17 cellular contexts compared by ENCODE assay signal in genomic region chr7:152074673-152075072, GRCh38.
"Had no signal": no experiment of that assay in that cellular context is flagged by ENCODE, and none has a peak within 500 bp of the region (broad histone marks: within the 10 kb centered on the region; RNA-seq: fewer than 3 reads in every experiment).

No MANE protein-coding gene starts in this region.

- H3K27ac ChIP-seq: epithelial cell of prostate, prostate gland, thoracic aorta had no signal

- H3K9me3 Mint-ChIP-seq: dendritic cell treated with granulocyte-macrophage colony-stimulating factor and Interleukin-4, amounts not matched to agents 40 ng/mL and 50 ng/mL, for 4 days had no signal

- H3K4me3 ChIP-seq: prostate gland, thoracic aorta had no signal

- H3K36me3 ChIP-seq: prostate gland, thoracic aorta had no signal

- H3K9me3 ChIP-seq: prostate gland, thoracic aorta had no signal

- ATAC-seq: left lobe of liver; natural killer cell treated with Interleukin-12 subunit alpha and Interleukin-12 subunit beta and Interleukin-15 and Interleukin-18, amount 100 ng/mL, for 72 hours; right cardiac atrium had no signal

- H3K27ac Mint-ChIP-seq: activated naive CD8-positive, alpha-beta T cell treated with anti-CD3 and anti-CD28 coated beads for 36 hours; dendritic cell treated with granulocyte-macrophage colony-stimulating factor and Interleukin-4, amounts not matched to agents 40 ng/mL and 50 ng/mL, for 4 days; natural killer cell treated with Interleukin-12 subunit alpha and Interleukin-12 subunit beta and Interleukin-15 and Interleukin-18, amount 100 ng/mL, for 72 hours had no signal

- H3K27me3 Mint-ChIP-seq: activated naive CD8-positive, alpha-beta T cell treated with anti-CD3 and anti-CD28 coated beads for 36 hours; dendritic cell treated with granulocyte-macrophage colony-stimulating factor and Interleukin-4, amounts not matched to agents 40 ng/mL and 50 ng/mL, for 4 days; natural killer cell treated with Interleukin-12 subunit alpha and Interleukin-12 subunit beta and Interleukin-15 and Interleukin-18, amount 100 ng/mL, for 72 hours had no signal

- FAIRE-seq: frontal cortex, keratinocyte, TTC549, urothelium cell line had no signal

- H3K4me3 Mint-ChIP-seq: activated naive CD8-positive, alpha-beta T cell treated with anti-CD3 and anti-CD28 coated beads for 36 hours; dendritic cell treated with granulocyte-macrophage colony-stimulating factor and Interleukin-4, amounts not matched to agents 40 ng/mL and 50 ng/mL, for 4 days; natural killer cell treated with Interleukin-12 subunit alpha and Interleukin-12 subunit beta and Interleukin-15 and Interleukin-18, amount 100 ng/mL, for 72 hours had no signal

- DNase-seq: activated CD4-positive, alpha-beta T cell treated with anti-CD3 and anti-CD28 coated beads, Interleukin-2, amount 50 U/mL, for 1 hour; activated CD4-positive, CD25-positive, alpha-beta regulatory T cell; activated CD8-positive, alpha-beta memory T cell treated with anti-CD3 and anti-CD28 coated beads for 24 hours; activated naive CD8-positive, alpha-beta T cell treated with anti-CD3 and anti-CD28 coated beads for 36 hours; effector memory CD4-positive, alpha-beta T cell; head of caudate nucleus; right cardiac atrium had no signal
